28 cellular contexts compared by ENCODE assay signal in genomic region chr4:88860594-88860993, GRCh38.
A peak's percentile ranks its signal among the peaks of the same experiment; 100 is the strongest.
DNase-seq lines count a peak whose midpoint lies in the region; ATAC-seq, FAIRE-seq and TF ChIP-seq lines count a peak whose summit lies in the region.
"Had no signal": no experiment of that assay in that cellular context is flagged by ENCODE, and none has a peak within 500 bp of the region (broad histone marks: within the 10 kb centered on the region; RNA-seq: fewer than 3 reads in every experiment).

No MANE protein-coding gene starts in this region.

- no peak for TF ChIP-seq POLR2A in H54 (IDR thresholded peaks at IDR 0.05; ENCODE audit: low read depth, low read length)

- no peaks in the 10 kb centered on the region for H3K36me3 Mint-ChIP-seq in activated T-helper 17 cell treated with anti-CD3 and anti-CD28 coated beads, Interleukin-2, amount 50 U/mL, for 72 hours (ENCODE audit: low read depth)
- H3K36me3 Mint-ChIP-seq: CD8-positive, alpha-beta T cell had no signal

- no peak overlapping the region for H3K27ac Mint-ChIP-seq in activated T-helper 17 cell treated with anti-CD3 and anti-CD28 coated beads, Interleukin-2, amount 50 U/mL, for 72 hours
- H3K27ac Mint-ChIP-seq: CD8-positive, alpha-beta T cell had no signal

- DNase-seq in MG63 (peak; percentile 7), fibroblast of gingiva (ENCODE audit: low read depth) (peak; percentile 31), H54 (ENCODE audit: insufficient read length, low spot score) (no peak), T1000 (lab: John Stamatoyannopoulos, UW) (no peak)
- DNase-seq in activated CD8-positive, alpha-beta memory T cell treated with anti-CD3 and anti-CD28 coated beads, Interleukin-2, amount 50 U/mL, for 48 hours: no peak
- DNase-seq: AML-193; C1 segment of cervical spinal cord; Caco-2; CD8-positive, alpha-beta T cell; EL; GDM1; Kasumi-1; MV-4-11; NCI-H1105 treated with DMSO at 0.1 percent for 48 hours; NCI-H146; NCI-H2029; NCI-H446; NCI-H526; Right ventricle myocardium superior; RPMI8226 had no signal

- H3K4me3 ChIP-seq in MG63 (no peak overlapping the region), muscle layer of duodenum (ENCODE audit: low read depth in 1 of 2, low read length in 2 of 2) (no peak overlapping the region)
- H3K4me3 ChIP-seq: A549, GM12878, K562, SJSA1 had no signal

- H3K9me3 ChIP-seq in MG63: no peaks in the 10 kb centered on the region
- no peaks in the 10 kb centered on the region for H3K9me3 ChIP-seq in muscle layer of duodenum (ENCODE audit: control insufficient read depth in 1 of 2, low read length in 2 of 2)
- H3K9me3 ChIP-seq: A549, Caco-2, SJSA1 had no signal

- ATAC-seq in activated T-helper 17 cell treated with anti-CD3 and anti-CD28 coated beads, Interleukin-2, amount 50 U/mL, for 72 hours (replicated peaks): no peak
- ATAC-seq: A549; CD8-positive, alpha-beta T cell; GM12878; HepG2; K562 had no signal

- peak overlapping the region; percentile 3 for H3K27ac ChIP-seq in muscle layer of duodenum (ENCODE audit: low read length)
- H3K27ac ChIP-seq: A549, SJSA1 had no signal

- H3K9me3 Mint-ChIP-seq in activated T-helper 17 cell treated with anti-CD3 and anti-CD28 coated beads, Interleukin-2, amount 50 U/mL, for 72 hours: no peaks in the 10 kb centered on the region
- H3K9me3 Mint-ChIP-seq: CD8-positive, alpha-beta T cell had no signal

- H3K27me3 Mint-ChIP-seq in activated T-helper 17 cell treated with anti-CD3 and anti-CD28 coated beads, Interleukin-2, amount 50 U/mL, for 72 hours: no peaks in the 10 kb centered on the region

- H3K4me1 Mint-ChIP-seq in activated T-helper 17 cell treated with anti-CD3 and anti-CD28 coated beads, Interleukin-2, amount 50 U/mL, for 72 hours: no peaks in the 10 kb centered on the region

- peaks cover 4 to 10% of the 10 kb centered on the region in 2 donors for H3K4me1 ChIP-seq in muscle layer of duodenum (ENCODE audit: control insufficient read depth in 1 of 2, insufficient read depth in 2 of 2, low read length in 2 of 2)
- H3K4me1 ChIP-seq: Caco-2 had no signal

- H3K36me3 ChIP-seq in MG63 (no peaks in the 10 kb centered on the region), muscle layer of duodenum (ENCODE audit: control insufficient read depth in 1 of 2, insufficient read depth in 2 of 2, low read length in 2 of 2) (no peaks in the 10 kb centered on the region)
- H3K36me3 ChIP-seq: SJSA1 had no signal

- H3K4me3 Mint-ChIP-seq in activated T-helper 17 cell treated with anti-CD3 and anti-CD28 coated beads, Interleukin-2, amount 50 U/mL, for 72 hours: no peak overlapping the region
- H3K4me3 Mint-ChIP-seq: CD8-positive, alpha-beta T cell had no signal

- no peak for FAIRE-seq in H54 (lab: Jason Lieb, UNC)
- FAIRE-seq: A549, GM12878, H1, HepG2, K562 had no signal

- H3K27me3 ChIP-seq in MG63 (no peaks in the 10 kb centered on the region), muscle layer of duodenum (ENCODE audit: low read depth, low read length) (no peaks in the 10 kb centered on the region)
- H3K27me3 ChIP-seq: SJSA1 had no signal

Comparison
In these comparisons a context has a peak if more than half of its experiments do, and no peak if none do; other contexts are left out.
1. DNase-seq: peak in MG63 (single experiment) and fibroblast of gingiva (single experiment); none in H54 (single experiment), activated CD8-positive, alpha-beta memory T cell treated with anti-CD3 and anti-CD28 coated beads, Interleukin-2, amount 50 U/mL, for 48 hours (single experiment) and T1000 (single experiment).